ENCODE assay signal across 29 cellular contexts in genomic region chr2:37983719-37984118, GRCh38.
"Had no signal": no experiment of that assay in that cellular context is flagged by ENCODE, and none has a peak within 500 bp of the region (broad histone marks: within the 10 kb centered on the region; RNA-seq: fewer than 3 reads in every experiment).

No MANE protein-coding gene starts in this region.

- ATAC-seq: activated CD8-positive, alpha-beta T cell treated with anti-CD3 and anti-CD28 coated beads for 36 hours; activated T-cell treated with anti-CD3 and anti-CD28 coated beads, Interleukin-2, amount 50 U/mL, for 4 hours; activated T-helper 17 cell treated with anti-CD3 and anti-CD28 coated beads, Interleukin-2, amount 50 U/mL, for 72 hours; effector memory CD8-positive, alpha-beta T cell; foreskin keratinocyte; gastrocnemius medialis; heart left ventricle had no signal

- H3K27ac ChIP-seq: brain microvascular endothelial cell, esophagus muscularis mucosa, foreskin keratinocyte, gastrocnemius medialis, heart left ventricle had no signal

- H3K27me3 ChIP-seq: brain microvascular endothelial cell, esophagus muscularis mucosa, foreskin keratinocyte, gastrocnemius medialis, heart left ventricle had no signal

- DNase-seq: activated CD4-positive, alpha-beta T cell treated with anti-CD3 and anti-CD28 coated beads for 1 hour; activated CD4-positive, alpha-beta T cell treated with anti-CD3 and anti-CD28 coated beads for 4 hours; activated CD4-positive, alpha-beta T cell treated with anti-CD3 and anti-CD28 coated beads, Interleukin-2, amount 10 ng/mL, durations not matched to agents 7 days and 5 days; activated CD4-positive, alpha-beta T cell treated with anti-CD3 and anti-CD28 coated beads, Interleukin-2, amount 50 U/mL, for 48 hours; activated CD4-positive, CD25-positive, alpha-beta regulatory T cell; activated CD8-positive, alpha-beta memory T cell treated with anti-CD3 and anti-CD28 coated beads for 24 hours; activated CD8-positive, alpha-beta T cell treated with anti-CD3 and anti-CD28 coated beads for 36 hours; activated effector memory CD4-positive, alpha-beta T cell treated with Interleukin-2 at 50 U/mL for 16 hours; activated gamma-delta T cell treated with Interleukin-2 at 50 U/mL for 16 hours; activated naive CD4-positive, alpha-beta T cell treated with anti-CD3 and anti-CD28 coated beads, Interleukin-2, amount 50 U/mL, for 16 hours; activated naive CD4-positive, alpha-beta T cell treated with Interleukin-2 at 50 U/mL for 16 hours; activated T-cell treated with anti-CD3 and anti-CD28 coated beads, Interleukin-2, amount 50 U/mL, for 4 hours; amniotic stem cell; anterior cingulate cortex; brain microvascular endothelial cell; cortex of kidney; dermis blood vessel endothelial cell; effector CD4-positive, alpha-beta T cell; effector memory CD8-positive, alpha-beta T cell; erythroblast; foreskin keratinocyte; gastrocnemius medialis; glutamatergic neuron; heart left ventricle; T-helper 2 cell had no signal

- H3K4me3 ChIP-seq: esophagus muscularis mucosa, gastrocnemius medialis, heart left ventricle had no signal

- H3K36me3 ChIP-seq: brain microvascular endothelial cell, esophagus muscularis mucosa, gastrocnemius medialis, heart left ventricle had no signal

- H3K4me1 ChIP-seq: foreskin keratinocyte had no signal

- H3K9me3 ChIP-seq: esophagus muscularis mucosa, gastrocnemius medialis, heart left ventricle had no signal

- FAIRE-seq: bronchial epithelial cell, colon had no signal
